ENCODE assay signal across 14 cellular contexts in the genomic region with DNA sequence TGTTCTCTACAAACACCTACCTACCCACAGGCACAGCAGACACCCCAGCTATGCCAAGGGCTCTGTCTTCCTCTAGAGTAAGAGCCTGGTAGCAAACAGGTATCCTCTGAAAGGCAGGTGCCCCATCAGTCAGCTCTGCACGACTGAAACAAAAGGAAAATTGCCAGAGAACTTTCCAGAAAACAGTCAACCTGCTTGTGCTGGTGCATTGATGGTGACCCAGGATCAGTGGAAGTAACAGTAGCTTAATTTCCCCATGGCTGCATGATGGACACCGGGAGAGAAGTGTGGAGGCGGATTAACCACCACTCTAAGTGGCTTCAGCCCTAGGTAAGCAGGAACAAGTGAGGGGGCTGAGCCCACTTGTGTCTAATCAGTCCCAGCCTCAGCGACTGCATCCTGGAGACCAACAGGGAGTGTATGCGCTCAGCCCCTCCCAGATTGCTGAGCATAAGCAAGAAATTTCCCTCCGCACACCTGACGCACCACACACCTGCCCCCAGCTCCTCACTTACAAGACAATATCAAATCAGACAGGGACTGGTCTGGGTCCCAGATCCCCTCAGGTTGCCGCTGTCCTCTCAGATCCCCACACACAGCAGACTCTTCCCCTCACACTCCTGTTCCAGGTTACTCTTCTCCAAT.
"Had no signal": no experiment of that assay in that cellular context is flagged by ENCODE, and none has a peak within 500 bp of the region (broad histone marks: within the 10 kb centered on the region; RNA-seq: fewer than 3 reads in every experiment).

No MANE protein-coding gene starts in this region.

- H3K4me1 ChIP-seq: suprapubic skin had no signal

- DNase-seq: activated gamma-delta T cell; activated T-cell treated with anti-CD3 and anti-CD28 coated beads, Interleukin-2, amount 50 U/mL, for 4 hours; heart right ventricle; islet precursor cell; left lung; ovary; SK-N-SH; stimulated activated CD4-positive, alpha-beta T cell treated with anti-CD3 and anti-CD28 coated beads, Interleukin-2, amount 100 ng/mL, for 48 hours; stimulated activated naive CD8-positive, alpha-beta T cell treated with anti-CD3 and anti-CD28 coated beads, Interleukin-15, Interleukin-2, amounts not matched to agents 100 U/mL and 50 U/mL, for 24 hours; upper lobe of left lung had no signal

- H3K9me3 Mint-ChIP-seq: activated T-cell treated with anti-CD3 and anti-CD28 coated beads, Interleukin-2, amount 50 U/mL, for 4 hours had no signal

- H3K36me3 ChIP-seq: heart right ventricle, left lung, ovary, suprapubic skin, upper lobe of left lung had no signal

- H3K27me3 ChIP-seq: left lung, ovary, upper lobe of left lung had no signal

- H3K4me2 ChIP-seq: SK-N-SH had no signal

- FAIRE-seq: astrocyte, colon, frontal cortex had no signal

- ATAC-seq: activated T-cell treated with anti-CD3 and anti-CD28 coated beads, Interleukin-2, amount 50 U/mL, for 4 hours; heart right ventricle; left lung; stimulated activated naive CD8-positive, alpha-beta T cell treated with anti-CD3 and anti-CD28 coated beads, Interleukin-15, Interleukin-2, amounts not matched to agents 100 U/mL and 50 U/mL, for 24 hours had no signal

- H3K4me3 ChIP-seq: heart right ventricle, left lung, ovary, suprapubic skin, upper lobe of left lung had no signal

- H3K4me3 Mint-ChIP-seq: activated T-cell treated with anti-CD3 and anti-CD28 coated beads, Interleukin-2, amount 50 U/mL, for 4 hours had no signal

- H3K9ac ChIP-seq: SK-N-SH had no signal

- H3K9me3 ChIP-seq: heart right ventricle, left lung, ovary, SK-N-SH, suprapubic skin, upper lobe of left lung had no signal

- H3K27ac ChIP-seq: left lung, ovary, suprapubic skin, upper lobe of left lung had no signal
